ENCODE assay signal across 42 cellular contexts in genomic region chr14:69852897-69853296, GRCh38. TPM values are rescaled to one million over a fixed set of nuclear protein-coding genes. Genes with fewer than 3 reads are reported as not detected.
"Had no signal": no experiment of that assay in that cellular context is flagged by ENCODE, and none has a peak within 500 bp of the region (broad histone marks: within the 10 kb centered on the region; RNA-seq: fewer than 3 reads in every experiment).

No MANE protein-coding gene starts in this region.

- H3K36me3 ChIP-seq: adrenal gland, cardiac muscle cell, right lobe of liver, thoracic aorta, uterus had no signal

- H3K4me1 Mint-ChIP-seq: activated CD4-positive, alpha-beta T cell treated with anti-CD3 and anti-CD28 coated beads, Interleukin-2, amount 10 ng/mL, durations not matched to agents 24 days and 14 days; activated naive CD8-positive, alpha-beta T cell treated with anti-CD3 and anti-CD28 coated beads for 36 hours; immature natural killer cell; naive thymus-derived CD4-positive, alpha-beta T cell; stimulated activated effector memory CD8-positive, alpha-beta T cell treated with anti-CD3 and anti-CD28 coated beads, Interleukin-12 subunit alpha, Interleukin-12 subunit beta, amount 100 ng/mL, for 72 hours had no signal

- H3K4me1 ChIP-seq: adrenal gland, body of pancreas, uterus had no signal

- H3K9me3 Mint-ChIP-seq: activated CD4-positive, alpha-beta memory T cell treated with anti-CD3 and anti-CD28 coated beads for 36 hours; activated CD4-positive, alpha-beta T cell treated with anti-CD3 and anti-CD28 coated beads, Interleukin-2, amount 10 ng/mL, durations not matched to agents 24 days and 14 days; activated naive CD4-positive, alpha-beta T cell treated with anti-CD3 and anti-CD28 coated beads for 36 hours; activated naive CD8-positive, alpha-beta T cell treated with anti-CD3 and anti-CD28 coated beads for 36 hours; activated T-helper 1 cell treated with anti-CD3 and anti-CD28 coated beads, Interleukin-12 subunit alpha, Interleukin-12 subunit beta, Interleukin-2, Interleukin-4 antibody, amounts not matched to agents 30 ng/mL and 10 ng/mL and 1 ng/mL, durations not matched to agents 14 hours and 24 hours and 36 hours; effector memory CD8-positive, alpha-beta T cell; immature natural killer cell; mesothelial cell of epicardium; naive thymus-derived CD4-positive, alpha-beta T cell; stimulated activated effector memory CD8-positive, alpha-beta T cell treated with anti-CD3 and anti-CD28 coated beads, Interleukin-12 subunit alpha, Interleukin-12 subunit beta, amount 100 ng/mL, for 72 hours; stimulated activated naive CD8-positive, alpha-beta T cell treated with anti-CD3 and anti-CD28 coated beads, Interleukin-15, Interleukin-2, amounts not matched to agents 100 ng/mL and 50 ng/mL, for 24 hours had no signal

- H3K27me3 ChIP-seq: adrenal gland, body of pancreas, cardiac muscle cell, right lobe of liver, uterus had no signal

- H3K27ac ChIP-seq: adrenal gland, body of pancreas, cardiac muscle cell, right lobe of liver, thoracic aorta, uterus had no signal

- H3K9me3 ChIP-seq: adrenal gland, body of pancreas, right lobe of liver, thoracic aorta, uterus had no signal

- H3K27ac Mint-ChIP-seq: activated CD4-positive, alpha-beta memory T cell treated with anti-CD3 and anti-CD28 coated beads for 36 hours; activated CD4-positive, alpha-beta T cell treated with anti-CD3 and anti-CD28 coated beads, Interleukin-2, amount 10 ng/mL, durations not matched to agents 24 days and 14 days; activated naive CD4-positive, alpha-beta T cell treated with anti-CD3 and anti-CD28 coated beads for 36 hours; activated naive CD8-positive, alpha-beta T cell treated with anti-CD3 and anti-CD28 coated beads for 36 hours; activated T-helper 1 cell treated with anti-CD3 and anti-CD28 coated beads, Interleukin-12 subunit alpha, Interleukin-12 subunit beta, Interleukin-2, Interleukin-4 antibody, amounts not matched to agents 30 ng/mL and 10 ng/mL and 1 ng/mL, durations not matched to agents 14 hours and 24 hours and 36 hours; effector memory CD8-positive, alpha-beta T cell; immature natural killer cell; mesothelial cell of epicardium; naive thymus-derived CD4-positive, alpha-beta T cell; stimulated activated effector memory CD8-positive, alpha-beta T cell treated with anti-CD3 and anti-CD28 coated beads, Interleukin-12 subunit alpha, Interleukin-12 subunit beta, amount 100 ng/mL, for 72 hours; stimulated activated naive CD8-positive, alpha-beta T cell treated with anti-CD3 and anti-CD28 coated beads, Interleukin-15, Interleukin-2, amounts not matched to agents 100 ng/mL and 50 ng/mL, for 24 hours had no signal

- DNase-seq: activated CD4-positive, alpha-beta memory T cell treated with anti-CD3 and anti-CD28 coated beads for 36 hours; activated CD4-positive, alpha-beta T cell treated with anti-CD3 and anti-CD28 coated beads, Interleukin-2, amount 10 ng/mL, durations not matched to agents 24 days and 14 days; activated CD4-positive, CD25-positive, alpha-beta regulatory T cell treated with anti-CD3 and anti-CD28 coated beads, Interleukin-2, amount 50 U/mL, for 72 hours; activated CD8-positive, alpha-beta memory T cell treated with anti-CD3 and anti-CD28 coated beads, Interleukin-2, amount 50 U/mL, for 4 hours; activated effector memory CD4-positive, alpha-beta T cell treated with anti-CD3 and anti-CD28 coated beads, Interleukin-2, amount 50 U/mL, for 16 hours; activated naive CD4-positive, alpha-beta T cell treated with anti-CD3 and anti-CD28 coated beads for 36 hours; activated naive CD8-positive, alpha-beta T cell treated with anti-CD3 and anti-CD28 coated beads for 36 hours; activated T-cell treated with anti-CD3 and anti-CD28 coated beads, Interleukin-2, amount 50 U/mL, for 1 hour; adrenal gland; aorta; body of pancreas; cortex of kidney; effector memory CD8-positive, alpha-beta T cell; hippocampal formation; immature natural killer cell; kidney; left colon; naive thymus-derived CD4-positive, alpha-beta T cell; posterior cingulate gyrus; right lobe of liver; stimulated activated CD4-positive, alpha-beta T cell treated with anti-CD3 and anti-CD28 coated beads, Interleukin-12 subunit alpha, Interleukin-12 subunit beta, amount 100 ng/mL, for 4 hours; stimulated activated CD4-positive, alpha-beta T cell treated with anti-CD3 and anti-CD28 coated beads, Interleukin-4, amount 100 ng/mL, for 24 hours; T-helper 2 cell; trophoblast cell; uterus had no signal

- H3K4me3 Mint-ChIP-seq: activated CD4-positive, alpha-beta memory T cell treated with anti-CD3 and anti-CD28 coated beads for 36 hours; activated CD4-positive, alpha-beta T cell treated with anti-CD3 and anti-CD28 coated beads, Interleukin-2, amount 10 ng/mL, durations not matched to agents 24 days and 14 days; activated naive CD4-positive, alpha-beta T cell treated with anti-CD3 and anti-CD28 coated beads for 36 hours; activated naive CD8-positive, alpha-beta T cell treated with anti-CD3 and anti-CD28 coated beads for 36 hours; activated T-helper 1 cell treated with anti-CD3 and anti-CD28 coated beads, Interleukin-12 subunit alpha, Interleukin-12 subunit beta, Interleukin-2, Interleukin-4 antibody, amounts not matched to agents 30 ng/mL and 10 ng/mL and 1 ng/mL, durations not matched to agents 14 hours and 24 hours and 36 hours; effector memory CD8-positive, alpha-beta T cell; immature natural killer cell; mesothelial cell of epicardium; naive thymus-derived CD4-positive, alpha-beta T cell; stimulated activated effector memory CD8-positive, alpha-beta T cell treated with anti-CD3 and anti-CD28 coated beads, Interleukin-12 subunit alpha, Interleukin-12 subunit beta, amount 100 ng/mL, for 72 hours; stimulated activated naive CD8-positive, alpha-beta T cell treated with anti-CD3 and anti-CD28 coated beads, Interleukin-15, Interleukin-2, amounts not matched to agents 100 ng/mL and 50 ng/mL, for 24 hours had no signal

- ATAC-seq: body of pancreas; effector memory CD8-positive, alpha-beta T cell; left colon; naive thymus-derived CD4-positive, alpha-beta T cell; right lobe of liver; stimulated activated effector memory CD8-positive, alpha-beta T cell treated with anti-CD3 and anti-CD28 coated beads, Interleukin-12 subunit alpha, Interleukin-12 subunit beta, amount 100 ng/mL, for 72 hours had no signal

- H3K4me3 ChIP-seq: adrenal gland, body of pancreas, cardiac muscle cell, right lobe of liver, thoracic aorta, uterus had no signal

- H3K36me3 Mint-ChIP-seq: activated CD4-positive, alpha-beta memory T cell treated with anti-CD3 and anti-CD28 coated beads for 36 hours; activated naive CD8-positive, alpha-beta T cell treated with anti-CD3 and anti-CD28 coated beads for 36 hours; immature natural killer cell; mesothelial cell of epicardium; naive thymus-derived CD4-positive, alpha-beta T cell; stimulated activated effector memory CD8-positive, alpha-beta T cell treated with anti-CD3 and anti-CD28 coated beads, Interleukin-12 subunit alpha, Interleukin-12 subunit beta, amount 100 ng/mL, for 72 hours had no signal

RNA-seq across cellular contexts. Expression of gene SMOC1, which starts 26.3 kb away (rescaled TPM):
- total RNA-seq: activated CD4-positive, alpha-beta memory T cell treated with anti-CD3 and anti-CD28 coated beads for 36 hours; activated CD4-positive, alpha-beta T cell treated with anti-CD3 and anti-CD28 coated beads, Interleukin-2, amount 10 ng/mL, durations not matched to agents 24 days and 14 days; activated CD8-positive, alpha-beta memory T cell treated with anti-CD3 and anti-CD28 coated beads for 36 hours; activated naive CD4-positive, alpha-beta T cell treated with anti-CD3 and anti-CD28 coated beads for 36 hours; activated naive CD8-positive, alpha-beta T cell treated with anti-CD3 and anti-CD28 coated beads for 36 hours; activated T-helper 1 cell treated with anti-CD3 and anti-CD28 coated beads, Interleukin-12 subunit alpha, Interleukin-12 subunit beta, Interleukin-2, Interleukin-4 antibody, amounts not matched to agents 30 ng/mL and 10 ng/mL and 1 ng/mL, durations not matched to agents 14 hours and 24 hours and 36 hours; fibroblast of lung; fibroblast of villous mesenchyme had no signal
- polyA plus RNA-seq: immature natural killer cell; naive thymus-derived CD4-positive, alpha-beta T cell had no signal

RNA-seq across cellular contexts. Expression of gene SLC10A1, which starts 55.9 kb away (rescaled TPM):
- total RNA-seq: activated CD4-positive, alpha-beta memory T cell treated with anti-CD3 and anti-CD28 coated beads for 36 hours; activated CD4-positive, alpha-beta T cell treated with anti-CD3 and anti-CD28 coated beads, Interleukin-2, amount 10 ng/mL, durations not matched to agents 24 days and 14 days; activated CD8-positive, alpha-beta memory T cell treated with anti-CD3 and anti-CD28 coated beads for 36 hours; activated naive CD4-positive, alpha-beta T cell treated with anti-CD3 and anti-CD28 coated beads for 36 hours; activated naive CD8-positive, alpha-beta T cell treated with anti-CD3 and anti-CD28 coated beads for 36 hours; activated T-helper 1 cell treated with anti-CD3 and anti-CD28 coated beads, Interleukin-12 subunit alpha, Interleukin-12 subunit beta, Interleukin-2, Interleukin-4 antibody, amounts not matched to agents 30 ng/mL and 10 ng/mL and 1 ng/mL, durations not matched to agents 14 hours and 24 hours and 36 hours; adrenal gland; aorta; body of pancreas; cardiac muscle cell; cerebellum; endothelial cell of umbilical vein; fibroblast of lung; fibroblast of villous mesenchyme; kidney; left colon; lower leg skin; mesothelial cell of epicardium; naive thymus-derived CD4-positive, alpha-beta T cell; omental fat pad; skeletal muscle tissue; subcutaneous adipose tissue; thoracic aorta; uterus had no signal
- polyA plus RNA-seq: adrenal gland, aorta, cardiac muscle cell, endothelial cell of umbilical vein, esophagus, fibroblast of lung, neural cell had no signal
